ENCODE assay signal across 8 cellular contexts in the genomic region with DNA sequence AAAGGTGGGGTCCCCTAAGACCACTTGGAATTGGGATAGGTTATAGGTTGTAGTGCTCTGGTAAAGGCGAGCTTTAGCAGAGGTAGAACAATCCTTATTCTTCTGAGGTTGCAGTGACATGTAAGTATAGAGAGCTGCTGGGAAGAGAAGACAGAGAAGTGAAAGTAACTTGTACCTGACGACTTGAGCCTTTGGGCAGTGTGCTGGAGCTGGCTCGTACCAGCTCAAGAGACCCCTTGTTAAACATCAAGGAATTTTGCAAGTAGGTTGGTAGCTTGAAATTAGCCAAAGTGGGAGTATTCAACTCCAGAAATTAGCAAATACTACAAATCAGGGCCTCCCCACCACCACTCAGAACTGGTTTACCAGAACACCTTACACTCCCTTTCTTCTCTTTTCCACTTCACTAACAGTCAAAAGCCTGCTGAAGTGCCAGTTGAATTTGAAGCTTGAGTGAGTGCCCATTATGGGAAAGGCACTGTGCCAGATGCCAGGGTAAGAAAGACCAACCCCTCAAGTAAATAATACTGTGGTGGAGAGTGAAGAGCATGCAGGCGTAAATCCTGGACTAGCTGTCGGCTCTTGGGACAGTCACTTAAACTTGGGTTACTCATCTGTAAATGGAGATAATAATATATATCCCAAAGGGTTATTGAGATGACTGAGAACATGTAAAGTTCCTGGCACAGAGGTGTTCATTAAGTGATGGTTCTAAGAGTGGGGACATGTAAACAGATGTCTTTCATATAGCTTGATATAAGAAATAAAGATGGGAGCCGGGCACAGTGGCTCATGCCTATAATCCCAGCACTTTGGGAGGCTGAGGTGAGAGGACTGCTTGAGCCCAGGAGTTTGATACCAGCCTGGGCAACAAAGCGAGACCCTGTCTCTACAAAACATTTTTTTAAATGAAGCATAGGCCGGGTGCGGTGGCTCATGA. TPM values are rescaled to one million over a fixed set of nuclear protein-coding genes. Genes with fewer than 3 reads are reported as not detected.
DNase-seq lines count a peak whose midpoint lies in the region; ATAC-seq, FAIRE-seq and TF ChIP-seq lines count a peak whose summit lies in the region.

No MANE protein-coding gene starts in this region.

- no peak for FAIRE-seq in astrocyte (lab: Jason Lieb, UNC)

- H3K9me3 ChIP-seq in astrocyte (ENCODE audit: insufficient read depth, low read depth, low read length) = no peaks in the 10 kb centered on the region

- H3K4me1 ChIP-seq in GM23338 (ENCODE audit: insufficient read depth) (no peaks in the 10 kb centered on the region; the same call in 1 of the 2 replicates), astrocyte (ENCODE audit: insufficient read depth, low read length) (peaks cover 28% of the 10 kb centered on the region)

- H3K36me3 Mint-ChIP-seq in GM23338 (ENCODE audit: low read depth) (no peaks in the 10 kb centered on the region), astrocyte (ENCODE audit: low read depth, unreplicated experiment) (peaks cover 2% of the 10 kb centered on the region)

- H3K27me3 ChIP-seq in GM23338 (ENCODE audit: insufficient read depth) (no peaks in the 10 kb centered on the region), astrocyte (ENCODE audit: insufficient read depth, low read length) (no peaks in the 10 kb centered on the region)

- H3K4me3 ChIP-seq in GM12864 (ENCODE audit: low read depth, low read length) (peak overlapping the region; percentile 41), GM23338 (no peak overlapping the region), astrocyte (ENCODE audit: insufficient read depth, low read depth, low read length) (no peak overlapping the region)

- no peaks in the 10 kb centered on the region for H4K20me1 ChIP-seq in GM23338 (replicated peaks; ENCODE audit: insufficient read depth)
- H4K20me1 ChIP-seq in astrocyte (ENCODE audit: insufficient read depth, low read length) = no peaks in the 10 kb centered on the region

- H2AFZ ChIP-seq in GM23338 (peak overlapping the region; percentile 76; the same call in 1 of the 2 replicates), astrocyte (ENCODE audit: low read depth, low read length) (peak overlapping the region; percentile 27)

- no peak overlapping the region for H3K4me2 ChIP-seq in GM23338
- H3K4me2 ChIP-seq in astrocyte (ENCODE audit: low read length) = peak overlapping the region; percentile 57

- H3K4me3 Mint-ChIP-seq in GM23338 (no peak overlapping the region), astrocyte (ENCODE audit: unreplicated experiment) (no peak overlapping the region)

- TF ChIP-seq CTCF in GM12864 (IDR thresholded peaks at IDR 0.05; ENCODE audit: low read depth, low read length, missing control alignments) (no peak), GM23338 (conservative IDR thresholded peaks at IDR 0.05; ENCODE audit: low read depth in 2 of 2) (no peak), astrocyte (IDR thresholded peaks at IDR 0.05; ENCODE audit: insufficient read depth, low read depth, low read length) (no peak)

- H3K27me3 Mint-ChIP-seq in GM23338 (ENCODE audit: insufficient read depth, low read depth, poor library complexity) = peaks cover 4% of the 10 kb centered on the region
- no peaks in the 10 kb centered on the region for H3K27me3 Mint-ChIP-seq in astrocyte (ENCODE audit: low read depth, unreplicated experiment)

- H3K9me3 Mint-ChIP-seq in GM23338 (no peaks in the 10 kb centered on the region), astrocyte (ENCODE audit: unreplicated experiment) (peaks cover 3% of the 10 kb centered on the region)

- ATAC-seq in GM23338 = no peak

- H3K27ac Mint-ChIP-seq in GM23338 (no peak overlapping the region), astrocyte (ENCODE audit: unreplicated experiment) (peak overlapping the region; percentile 69)

- peaks cover 4% of the 10 kb centered on the region; the same call in 2 of the 3 replicates for H3K4me1 Mint-ChIP-seq in GM23338
- H3K4me1 Mint-ChIP-seq in astrocyte (ENCODE audit: low read depth, unreplicated experiment) = peaks cover 16% of the 10 kb centered on the region

- no peaks in the 10 kb centered on the region for H3F3A ChIP-seq in GM23338 (replicated peaks; ENCODE audit: low read depth)

- H3K9ac ChIP-seq in astrocyte (ENCODE audit: low read length) = peak overlapping the region; percentile 6

- H3K9me2 ChIP-seq in GM23338 (ENCODE audit: insufficient read depth) = no peaks in the 10 kb centered on the region

- H3K27ac ChIP-seq in GM23338 (ENCODE audit: low read depth) (no peak overlapping the region), astrocyte (ENCODE audit: low read depth, low read length) (no peak overlapping the region)

- H3K36me3 ChIP-seq in GM23338 (ENCODE audit: insufficient read depth) = no peaks in the 10 kb centered on the region
- H3K36me3 ChIP-seq in astrocyte (ENCODE audit: insufficient read depth, low read length) = no peaks in the 10 kb centered on the region

- DNase-seq in GM12864 (ENCODE audit: low read depth) (no peak), GM23338 (ENCODE audit: low spot score) (no peak), NCI-H2029 treated with DMSO at 0.1 percent for 48 hours (lab: John Stamatoyannopoulos, UW) (peak; percentile 98), astrocyte (ENCODE audit: low read depth) (no peak), renal cortical epithelial cell (ENCODE audit: low read depth) (peak; percentile 94), NK-92 (lab: John Stamatoyannopoulos, UW; ENCODE audit: unreplicated experiment) (no peak), SHP77 (lab: John Stamatoyannopoulos, UW) (no peak)
- no peak for DNase-seq in effector CD8-positive, alpha-beta T cell (lab: John Stamatoyannopoulos, UW)

- no peaks in the 10 kb centered on the region for H3K79me2 ChIP-seq in GM23338 (replicated peaks; ENCODE audit: insufficient read depth)
- H3K79me2 ChIP-seq in astrocyte (ENCODE audit: insufficient read depth, low read length) = peaks cover 6% of the 10 kb centered on the region

TF ChIP-seq in GM23338, 12 proteins besides CTCF, POLR2A, EP300 and RAD21:
- TF ChIP-seq ZNF114 (CRISPR knock-in tag; IDR thresholded peaks at IDR 0.05) (no peak), EZH2phosphoT487 (IDR thresholded peaks at IDR 0.05; ENCODE audit: unreplicated experiment) (no peak)

RNA-seq across cellular contexts. Expression of a gene that starts 27.1 kb away (rescaled TPM):
- 3.4 and 8.8 TPM in 2 replicates for total RNA-seq in GM23338 (2014; rRNA removed; shearing (Covaris generic))
- polyA plus RNA-seq in GM23338 (2016; fragmentation: Nextera tagmentation; extraction: Ambion mirVana) = 3.3 and 3.9 TPM in 2 replicates
- 1.9 TPM in 2 replicates for total RNA-seq in astrocyte
- total RNA-seq in renal cortical epithelial cell = 3.5 and 8.5 TPM in 2 replicates

Comparison
In these comparisons a context has a peak if more than half of its experiments do, and no peak if none do; other contexts are left out.
1. DNase-seq: peak in NCI-H2029 treated with DMSO at 0.1 percent for 48 hours (single experiment) and renal cortical epithelial cell (single experiment); none in GM12864 (single experiment), GM23338 (single experiment), astrocyte (single experiment), NK-92 (single experiment), effector CD8-positive, alpha-beta T cell (single experiment) and SHP77 (0 of 2).